In genomic region chr2:20257411-20257810, GRCh38 we compare ENCODE assay signal across 27 cellular contexts.
"Had no signal": no experiment of that assay in that cellular context is flagged by ENCODE, and none has a peak within 500 bp of the region (broad histone marks: within the 10 kb centered on the region; RNA-seq: fewer than 3 reads in every experiment).

No MANE protein-coding gene starts in this region.

- H3K36me3 ChIP-seq: uterus had no signal

- H3K27me3 ChIP-seq: stomach, suprapubic skin, testis, thyroid gland, tibial artery, tibial nerve, transverse colon, upper lobe of left lung, upper lobe of right lung, uterus, vagina had no signal

- DNase-seq: stimulated activated CD4-positive, alpha-beta T cell treated with anti-CD3 and anti-CD28 coated beads, Interleukin-2, amount 100 ng/mL, for 48 hours; stimulated activated CD4-positive, alpha-beta T cell treated with anti-CD3 and anti-CD28 coated beads, Interleukin-4, amount 100 ng/mL, for 1 hour; stimulated activated CD4-positive, alpha-beta T cell treated with anti-CD3 and anti-CD28 coated beads, Interleukin-4, amount 100 ng/mL, for 24 hours; stimulated activated CD4-positive, alpha-beta T cell treated with anti-CD3 and anti-CD28 coated beads, Interleukin-4, amount 100 ng/mL, for 4 hours; stimulated activated CD8-positive, alpha-beta memory T cell treated with anti-CD3 and anti-CD28 coated beads, Interleukin-4, amount 100 ng/mL, for 48 hours; stimulated activated naive B cell treated with anti-CD40 and anti-IgM and Interleukin-4, amounts not matched to agents 10 μg/mL and 1 μg/mL and 100 μg/mL, for 72 hours; stimulated activated naive CD4-positive, alpha-beta T cell; stimulated activated naive CD4-positive, alpha-beta T cell treated with Interleukin-2 at 50 U/mL for 16 hours; stimulated activated naive CD8-positive, alpha-beta T cell treated with anti-CD3 and anti-CD28 coated beads, Interleukin-15, amount 100 ng/mL, for 72 hours; stimulated activated naive CD8-positive, alpha-beta T cell treated with anti-CD3 and anti-CD28 coated beads, Interleukin-15, Interleukin-2, amounts not matched to agents 100 U/mL and 50 U/mL, for 24 hours; stomach; substantia nigra; testis; thyroid gland; tibial artery; transverse colon; trophoblast cell; upper lobe of left lung; upper lobe of right lung; uterus had no signal

- H3K4me1 ChIP-seq: stomach, suprapubic skin, testis, thyroid gland, tibial artery, tibial nerve, transverse colon, upper lobe of left lung, upper lobe of right lung, uterus, vagina had no signal

- ATAC-seq: stimulated activated effector memory CD8-positive, alpha-beta T cell treated with anti-CD3 and anti-CD28 coated beads, Interleukin-12 subunit alpha, Interleukin-12 subunit beta, amount 100 ng/mL, for 72 hours; stimulated activated memory B cell treated with anti-CD40 and anti-IgM and Interleukin-4, amounts not matched to agents 10 μg/mL and 1 μg/mL and 100 μg/mL, for 72 hours; stimulated activated naive B cell treated with anti-CD40 and anti-IgM and Interleukin-4, amounts not matched to agents 10 μg/mL and 1 μg/mL and 100 μg/mL, for 72 hours; stimulated activated naive CD8-positive, alpha-beta T cell treated with anti-CD3 and anti-CD28 coated beads, Interleukin-15, amount 100 ng/mL, for 72 hours; stimulated activated naive CD8-positive, alpha-beta T cell treated with anti-CD3 and anti-CD28 coated beads, Interleukin-15, Interleukin-2, amounts not matched to agents 100 U/mL and 50 U/mL, for 24 hours; upper lobe of right lung had no signal

- H3K9me3 ChIP-seq: stomach, suprapubic skin, testis, thoracic aorta, thyroid gland, tibial artery, tibial nerve, transverse colon, upper lobe of left lung, upper lobe of right lung, uterus, vagina had no signal

- H3K4me3 ChIP-seq: stomach, suprapubic skin, testis, thoracic aorta, thyroid gland, tibial artery, tibial nerve, transverse colon, upper lobe of left lung, upper lobe of right lung, uterus, vagina had no signal

- H3K27ac ChIP-seq: stomach, suprapubic skin, testis, thoracic aorta, thyroid gland, tibial artery, tibial nerve, transverse colon, upper lobe of left lung, upper lobe of right lung, uterus, vagina had no signal

- FAIRE-seq: urothelium cell line had no signal
